Comparison of ENCODE assay signal across 1 cellular context in the genomic region with DNA sequence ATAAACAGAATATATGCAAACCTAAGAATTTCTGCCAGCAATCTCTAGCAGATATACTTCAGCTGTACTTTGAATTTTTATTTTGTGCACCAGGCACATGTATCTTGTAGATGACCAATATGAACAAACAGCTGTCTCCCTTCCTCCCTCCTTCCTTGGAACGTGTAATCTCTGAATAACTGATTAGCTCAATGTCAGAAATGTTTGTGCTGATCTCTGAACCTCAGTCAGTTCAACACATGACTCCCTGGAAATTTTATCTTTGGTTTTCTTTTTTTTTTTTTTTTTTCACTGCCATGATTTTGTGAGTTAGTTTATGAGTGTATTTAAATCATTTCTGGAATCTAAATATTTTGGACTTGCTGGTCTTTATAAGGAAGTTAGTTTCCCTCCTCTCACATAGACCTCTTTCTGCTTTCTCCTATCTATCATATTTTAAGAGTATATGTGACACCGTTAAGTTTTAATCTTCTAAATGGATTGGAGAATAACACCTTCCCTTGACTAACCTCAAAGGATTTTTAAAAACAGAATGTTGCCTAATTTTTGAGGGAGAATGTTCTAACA.
TF ChIP-seq lines count a peak whose summit lies in the region.

No MANE protein-coding gene starts in this region.

TF ChIP-seq in WTC11, 78 proteins besides CTCF, POLR2A, EP300 and RAD21 (continued from another document):
- TF ChIP-seq, protein P1, sequence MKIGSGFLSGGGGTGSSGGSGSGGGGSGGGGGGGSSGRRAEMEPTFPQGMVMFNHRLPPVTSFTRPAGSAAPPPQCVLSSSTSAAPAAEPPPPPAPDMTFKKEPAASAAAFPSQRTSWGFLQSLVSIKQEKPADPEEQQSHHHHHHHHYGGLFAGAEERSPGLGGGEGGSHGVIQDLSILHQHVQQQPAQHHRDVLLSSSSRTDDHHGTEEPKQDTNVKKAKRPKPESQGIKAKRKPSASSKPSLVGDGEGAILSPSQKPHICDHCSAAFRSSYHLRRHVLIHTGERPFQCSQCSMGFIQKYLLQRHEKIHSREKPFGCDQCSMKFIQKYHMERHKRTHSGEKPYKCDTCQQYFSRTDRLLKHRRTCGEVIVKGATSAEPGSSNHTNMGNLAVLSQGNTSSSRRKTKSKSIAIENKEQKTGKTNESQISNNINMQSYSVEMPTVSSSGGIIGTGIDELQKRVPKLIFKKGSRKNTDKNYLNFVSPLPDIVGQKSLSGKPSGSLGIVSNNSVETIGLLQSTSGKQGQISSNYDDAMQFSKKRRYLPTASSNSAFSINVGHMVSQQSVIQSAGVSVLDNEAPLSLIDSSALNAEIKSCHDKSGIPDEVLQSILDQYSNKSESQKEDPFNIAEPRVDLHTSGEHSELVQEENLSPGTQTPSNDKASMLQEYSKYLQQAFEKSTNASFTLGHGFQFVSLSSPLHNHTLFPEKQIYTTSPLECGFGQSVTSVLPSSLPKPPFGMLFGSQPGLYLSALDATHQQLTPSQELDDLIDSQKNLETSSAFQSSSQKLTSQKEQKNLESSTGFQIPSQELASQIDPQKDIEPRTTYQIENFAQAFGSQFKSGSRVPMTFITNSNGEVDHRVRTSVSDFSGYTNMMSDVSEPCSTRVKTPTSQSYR (CRISPR knock-in tag; IDR thresholded peaks at IDR 0.05), result no peak
- TF ChIP-seq AFF4 (CRISPR knock-in tag; IDR thresholded peaks at IDR 0.05; ENCODE audit: borderline replicate concordance), result no peak
- no peak for TF ChIP-seq RORB (CRISPR knock-in tag; IDR thresholded peaks at IDR 0.05)
- no peak for TF ChIP-seq GABPB1 (CRISPR knock-in tag; IDR thresholded peaks at IDR 0.05)
- TF ChIP-seq, protein P2, sequence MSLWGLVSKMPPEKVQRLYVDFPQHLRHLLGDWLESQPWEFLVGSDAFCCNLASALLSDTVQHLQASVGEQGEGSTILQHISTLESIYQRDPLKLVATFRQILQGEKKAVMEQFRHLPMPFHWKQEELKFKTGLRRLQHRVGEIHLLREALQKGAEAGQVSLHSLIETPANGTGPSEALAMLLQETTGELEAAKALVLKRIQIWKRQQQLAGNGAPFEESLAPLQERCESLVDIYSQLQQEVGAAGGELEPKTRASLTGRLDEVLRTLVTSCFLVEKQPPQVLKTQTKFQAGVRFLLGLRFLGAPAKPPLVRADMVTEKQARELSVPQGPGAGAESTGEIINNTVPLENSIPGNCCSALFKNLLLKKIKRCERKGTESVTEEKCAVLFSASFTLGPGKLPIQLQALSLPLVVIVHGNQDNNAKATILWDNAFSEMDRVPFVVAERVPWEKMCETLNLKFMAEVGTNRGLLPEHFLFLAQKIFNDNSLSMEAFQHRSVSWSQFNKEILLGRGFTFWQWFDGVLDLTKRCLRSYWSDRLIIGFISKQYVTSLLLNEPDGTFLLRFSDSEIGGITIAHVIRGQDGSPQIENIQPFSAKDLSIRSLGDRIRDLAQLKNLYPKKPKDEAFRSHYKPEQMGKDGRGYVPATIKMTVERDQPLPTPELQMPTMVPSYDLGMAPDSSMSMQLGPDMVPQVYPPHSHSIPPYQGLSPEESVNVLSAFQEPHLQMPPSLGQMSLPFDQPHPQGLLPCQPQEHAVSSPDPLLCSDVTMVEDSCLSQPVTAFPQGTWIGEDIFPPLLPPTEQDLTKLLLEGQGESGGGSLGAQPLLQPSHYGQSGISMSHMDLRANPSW (CRISPR knock-in tag; conservative IDR thresholded peaks at IDR 0.05; ENCODE audit: low read depth), result no peak
- TF ChIP-seq, protein P3, sequence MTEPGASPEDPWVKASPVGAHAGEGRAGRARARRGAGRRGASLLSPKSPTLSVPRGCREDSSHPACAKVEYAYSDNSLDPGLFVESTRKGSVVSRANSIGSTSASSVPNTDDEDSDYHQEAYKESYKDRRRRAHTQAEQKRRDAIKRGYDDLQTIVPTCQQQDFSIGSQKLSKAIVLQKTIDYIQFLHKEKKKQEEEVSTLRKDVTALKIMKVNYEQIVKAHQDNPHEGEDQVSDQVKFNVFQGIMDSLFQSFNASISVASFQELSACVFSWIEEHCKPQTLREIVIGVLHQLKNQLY (CRISPR knock-in tag; IDR thresholded peaks at IDR 0.05), result no peak
